15 cellular contexts compared by ENCODE assay signal in the genomic region with DNA sequence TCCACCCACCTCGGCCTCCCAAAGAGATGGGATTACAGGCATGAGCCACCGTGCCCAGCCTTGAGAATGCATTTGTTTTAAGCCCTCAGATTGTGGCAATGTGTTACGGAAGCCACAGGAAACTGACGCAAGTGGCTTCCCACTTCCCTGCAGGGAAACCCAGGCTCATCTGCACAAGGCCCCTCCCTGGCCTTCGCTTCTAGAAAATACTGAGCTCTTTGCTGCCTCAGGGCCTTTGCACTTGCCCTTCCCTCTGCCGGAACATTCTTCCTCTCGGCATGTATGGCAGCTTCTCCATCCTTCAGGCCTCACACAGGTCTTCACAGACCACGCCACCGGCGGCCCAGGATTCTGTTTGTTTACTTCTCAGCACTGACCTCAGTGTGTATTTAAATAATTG.
A peak's percentile ranks its signal among the peaks of the same experiment; 100 is the strongest.
DNase-seq lines count a peak whose midpoint lies in the region; ATAC-seq, FAIRE-seq and TF ChIP-seq lines count a peak whose summit lies in the region.
"Had no signal": no experiment of that assay in that cellular context is flagged by ENCODE, and none has a peak within 500 bp of the region (broad histone marks: within the 10 kb centered on the region; RNA-seq: fewer than 3 reads in every experiment).

No MANE protein-coding gene starts in this region.

- no peak overlapping the region for H3K4me2 ChIP-seq in K562 (ENCODE audit: insufficient read depth, low read length)
- H3K4me2 ChIP-seq: KMS-11 had no signal

- H2AFZ ChIP-seq in K562 (ENCODE audit: low read depth, low read length) = no peak overlapping the region

- peak; percentile 5 for DNase-seq in NCI-H69 (lab: John Stamatoyannopoulos, UW)
- no peak for DNase-seq in K562 (ENCODE audit: extremely low read depth in 1 of 4, low spot score in 3 of 4)
- DNase-seq in spleen = no peak
- no peak for DNase-seq in BE2C
- DNase-seq in SW 1271 (lab: John Stamatoyannopoulos, UW) = no peak
- no peak for DNase-seq in activated T-cell treated with anti-CD3 and anti-CD28 coated beads for 4 hours
- DNase-seq: CD4-positive, CD25-positive, alpha-beta regulatory T cell; EL; H9; NCI-H187; NCI-H446; NCI-H748 treated with DMSO at 0.1 percent for 48 hours had no signal

- H3K4me1 ChIP-seq in HEK293 (ENCODE audit: control insufficient read depth, insufficient read depth, low read length) (no peaks in the 10 kb centered on the region), K562 (replicated peaks in 1 of 2; ENCODE audit: control insufficient read depth in 2 of 2, insufficient read depth in 2 of 2, low read length in 2 of 2) (peaks cover 6% of the 10 kb centered on the region in 2 experiments; a peak in 3 of 5 replicates), spleen (peaks cover 9 to 98% (median 52%) of the 10 kb centered on the region in 6 donors), BE2C (no peaks in the 10 kb centered on the region)
- H3K4me1 ChIP-seq: SJSA1 had no signal

- no peak for ATAC-seq in K562

- FAIRE-seq in K562 (lab: Jason Lieb, UNC) = no peak

- no peak overlapping the region; a peak in 1 of 4 replicates for H3K9ac ChIP-seq in K562 (ENCODE audit: insufficient read depth in 1 of 2, low read depth in 2 of 2, low read length in 2 of 2)
- H3K9ac ChIP-seq: KMS-11 had no signal

- intact Hi-C loops in K562 (cut with micrococcal nuclease) = no loop called here
- intact Hi-C loops in spleen (cut with DNase I; ENCODE audit: low total_unique reads) = no loop called here

- CTCF ChIA-PET in HEK293 (lab: Yijun Ruan, JAX) = interaction anchor here (2.9 kb wide), 1 partner anchor 11 kb away, joined by 14 read pairs; no protein-coding TSS in a partner anchor
- CTCF ChIA-PET in K562 (lab: Yijun Ruan, JAX; ENCODE audit: low intra/inter-chr PET ratio) = no interaction called here

- no peaks in the 10 kb centered on the region for H3K36me3 ChIP-seq in HEK293 (ENCODE audit: control insufficient read depth in 2 of 2, insufficient read depth in 1 of 2, low read length in 2 of 2)
- no peaks in the 10 kb centered on the region for H3K36me3 ChIP-seq in K562 (ENCODE audit: control insufficient read depth, insufficient read depth, low read length)
- no peaks in the 10 kb centered on the region for H3K36me3 ChIP-seq in spleen
- H3K36me3 ChIP-seq in BE2C = no peaks in the 10 kb centered on the region
- H3K36me3 ChIP-seq: SJSA1 had no signal

- H4K20me1 ChIP-seq in K562 (replicated peaks; ENCODE audit: control insufficient read depth, insufficient read depth, low read length) = peaks cover 5% of the 10 kb centered on the region

- no peaks in the 10 kb centered on the region for H3K27me3 ChIP-seq in K562 (ENCODE audit: control insufficient read depth in 2 of 2, insufficient read depth in 2 of 2, low read length in 2 of 2)
- no peaks in the 10 kb centered on the region for H3K27me3 ChIP-seq in spleen (replicated peaks in 1 of 7)
- no peaks in the 10 kb centered on the region for H3K27me3 ChIP-seq in BE2C
- H3K27me3 ChIP-seq: SJSA1 had no signal

- TF ChIP-seq RAD21 in K562 (CRISPR knock-in tag; conservative IDR thresholded peaks at IDR 0.05 in 1 of 2, IDR thresholded peaks at IDR 0.05 in 1 of 2) = no peak

- BruUV-seq in K562 (replicated peaks; lab: Mats Ljungman, UMichigan) = no TSS peak

- POLR2A ChIA-PET in HEK293 (lab: Yijun Ruan, JAX) (no interaction called here), K562 (lab: Yijun Ruan, JAX) (interaction anchor here (0.7 to 1.3 kb wide), 3 partner anchors 9 to 356 kb away, joined by 3 read pairs; no protein-coding TSS in a partner anchor)

- no peak for TF ChIP-seq CTCF in HEK293 (tag by site-specific recombination; IDR thresholded peaks at IDR 0.05)
- TF ChIP-seq CTCF in K562 (IDR thresholded peaks at IDR 0.05 in 2 of 3, conservative IDR thresholded peaks at IDR 0.05 in 1 of 3; ENCODE audit: insufficient read depth in 2 of 3, low read depth in 1 of 3, low read length in 3 of 3) = no peak
- no peak for TF ChIP-seq CTCF in spleen (IDR thresholded peaks at IDR 0.05 in 8 of 11, conservative IDR thresholded peaks at IDR 0.05 in 3 of 11)
- no peak for TF ChIP-seq CTCF in BE2C (IDR thresholded peaks at IDR 0.05; ENCODE audit: low read depth, low read length)

- TF ChIP-seq EP300 in K562 (IDR thresholded peaks at IDR 0.05; ENCODE audit: low read length) = no peak

- H3K4me3 ChIP-seq in HEK293 (ENCODE audit: low read depth, low read length) = no peak overlapping the region
- no peak overlapping the region for H3K4me3 ChIP-seq in K562
- H3K4me3 ChIP-seq in spleen = no peak overlapping the region
- H3K4me3 ChIP-seq in BE2C (ENCODE audit: low read depth, low read length) = no peak overlapping the region
- H3K4me3 ChIP-seq: SJSA1 had no signal

- H3K9me1 ChIP-seq in K562 (ENCODE audit: control insufficient read depth, insufficient read depth, low read length) = no peaks in the 10 kb centered on the region

- WGBS in K562 (ENCODE audit: insufficient coverage, low coverage, missing lambda C conversion rate) = 91% methylated on average over 10 of the region's 10 CpGs
- 52 to 70% (median 60%) methylated on average over 9 to 10 of the region's 10 CpGs for WGBS in spleen, 5 donors

- no peaks in the 10 kb centered on the region for H3K9me3 ChIP-seq in HEK293 (ENCODE audit: control insufficient read depth, insufficient read depth, low read depth, low read length)
- no peaks in the 10 kb centered on the region for H3K9me3 ChIP-seq in K562 (replicated peaks; ENCODE audit: control insufficient read depth, insufficient read depth, low read depth, low read length)
- no peaks in the 10 kb centered on the region for H3K9me3 ChIP-seq in spleen
- H3K9me3 ChIP-seq in BE2C = no peaks in the 10 kb centered on the region
- H3K9me3 ChIP-seq: SJSA1 had no signal

- in situ Hi-C loops in K562 (cut with MboI) = no loop called here

- H3K27ac ChIP-seq in HEK293 (ENCODE audit: extremely low read depth, low read depth, low read length) (no peak overlapping the region), K562 (ENCODE audit: extremely low read depth, low read depth, low read length) (no peak overlapping the region), spleen (peak overlapping the region in 7 of 8 donors; percentile 64 to 86 (median 81))
- H3K27ac ChIP-seq: KMS-11, SJSA1 had no signal

- TF ChIP-seq POLR2A in K562 (conservative IDR thresholded peaks at IDR 0.05) (no peak), spleen (IDR thresholded peaks at IDR 0.05) (no peak)

- H3K79me2 ChIP-seq in K562 (ENCODE audit: control insufficient read depth, insufficient read depth, low read length) = 0 out of 3 replicates have a peak, but pooled peaks cover 2% of the 10 kb centered on the region

TF ChIP-seq in HEK293, 187 proteins besides CTCF, POLR2A, EP300 and RAD21:
- TF ChIP-seq ZBTB10 (tag by site-specific recombination; IDR thresholded peaks at IDR 0.05) (no peak), ZNF623 (tag by site-specific recombination; IDR thresholded peaks at IDR 0.05) (peak; percentile 91), ZNF514 (tag by site-specific recombination; IDR thresholded peaks at IDR 0.05) (no peak)

TF ChIP-seq in K562, 482 proteins besides CTCF, POLR2A, EP300 and RAD21 (continues in another document):
- TF ChIP-seq RCOR1 (IDR thresholded peaks at IDR 0.05; ENCODE audit: borderline replicate concordance in 1 of 2, low read depth in 2 of 2, low read length in 2 of 2) (0 out of 4 replicates have a peak, but pooled peaks of 1 of the 2 experiments have one; percentile 13), ZNF668 (CRISPR knock-in tag; IDR thresholded peaks at IDR 0.05) (no peak), KDM1A (IDR thresholded peaks at IDR 0.05) (no peak), BCOR (IDR thresholded peaks at IDR 0.05) (peak; percentile 69)
- TF ChIP-seq, protein P1, sequence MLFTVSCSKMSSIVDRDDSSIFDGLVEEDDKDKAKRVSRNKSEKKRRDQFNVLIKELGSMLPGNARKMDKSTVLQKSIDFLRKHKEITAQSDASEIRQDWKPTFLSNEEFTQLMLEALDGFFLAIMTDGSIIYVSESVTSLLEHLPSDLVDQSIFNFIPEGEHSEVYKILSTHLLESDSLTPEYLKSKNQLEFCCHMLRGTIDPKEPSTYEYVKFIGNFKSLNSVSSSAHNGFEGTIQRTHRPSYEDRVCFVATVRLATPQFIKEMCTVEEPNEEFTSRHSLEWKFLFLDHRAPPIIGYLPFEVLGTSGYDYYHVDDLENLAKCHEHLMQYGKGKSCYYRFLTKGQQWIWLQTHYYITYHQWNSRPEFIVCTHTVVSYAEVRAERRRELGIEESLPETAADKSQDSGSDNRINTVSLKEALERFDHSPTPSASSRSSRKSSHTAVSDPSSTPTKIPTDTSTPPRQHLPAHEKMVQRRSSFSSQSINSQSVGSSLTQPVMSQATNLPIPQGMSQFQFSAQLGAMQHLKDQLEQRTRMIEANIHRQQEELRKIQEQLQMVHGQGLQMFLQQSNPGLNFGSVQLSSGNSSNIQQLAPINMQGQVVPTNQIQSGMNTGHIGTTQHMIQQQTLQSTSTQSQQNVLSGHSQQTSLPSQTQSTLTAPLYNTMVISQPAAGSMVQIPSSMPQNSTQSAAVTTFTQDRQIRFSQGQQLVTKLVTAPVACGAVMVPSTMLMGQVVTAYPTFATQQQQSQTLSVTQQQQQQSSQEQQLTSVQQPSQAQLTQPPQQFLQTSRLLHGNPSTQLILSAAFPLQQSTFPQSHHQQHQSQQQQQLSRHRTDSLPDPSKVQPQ (CRISPR knock-in tag; IDR thresholded peaks at IDR 0.05; ENCODE audit: borderline replicate concordance) = no peak

Comparison
In these comparisons a context has a peak if more than half of its experiments do, and no peak if none do; other contexts are left out.
1. H3K27ac ChIP-seq: peak in spleen (7 of 8); none in HEK293 (single experiment) and K562 (single experiment).